ENCODE assay signal across 11 cellular contexts in genomic region chrX:13699183-13699826, GRCh38. TPM values are rescaled to one million over a fixed set of nuclear protein-coding genes. Genes with fewer than 3 reads are reported as not detected.
DNase-seq lines count a peak whose midpoint lies in the region; ATAC-seq and TF ChIP-seq lines count a peak whose summit lies in the region.
"Had no signal": no experiment of that assay in that cellular context is flagged by ENCODE, and none has a peak within 500 bp of the region (broad histone marks: within the 10 kb centered on the region; RNA-seq: fewer than 3 reads in every experiment).

No MANE protein-coding gene starts in this region.

- H2AFZ ChIP-seq in hepatocyte: no peak overlapping the region

- H3K4me1 ChIP-seq in hepatocyte (ENCODE audit: insufficient read depth): peaks cover 11% of the 10 kb centered on the region

- H3K27ac ChIP-seq in hepatocyte: peak overlapping the region; percentile 40
- H3K27ac ChIP-seq: coronary artery had no signal

- H3K4me3 ChIP-seq in hepatocyte: no peak overlapping the region
- H3K4me3 ChIP-seq: coronary artery had no signal

- no peaks in the 10 kb centered on the region for H3K9me2 ChIP-seq in hepatocyte (replicated peaks; ENCODE audit: insufficient read depth)

- H3K36me3 ChIP-seq in hepatocyte (replicated peaks; ENCODE audit: insufficient read depth, low read depth): no peaks in the 10 kb centered on the region

- peaks cover 59% of the 10 kb centered on the region for H4K20me1 ChIP-seq in hepatocyte (ENCODE audit: insufficient read depth, poor library complexity, severe bottlenecking)

- ATAC-seq in GM19467 (IDR thresholded peaks at IDR 0.05; ENCODE audit: unreplicated experiment): peak; percentile 42
- ATAC-seq in HG02798 (IDR thresholded peaks at IDR 0.05; ENCODE audit: poor library complexity, unreplicated experiment): no peak
- ATAC-seq: stimulated activated naive B cell treated with anti-CD40 and anti-IgM and Interleukin-4, amounts not matched to agents 10 μg/mL and 1 μg/mL and 100 μg/mL, for 72 hours had no signal

- H3K27me3 ChIP-seq in hepatocyte: no peaks in the 10 kb centered on the region

- DNase-seq in Daoy (ENCODE audit: low read depth) (peak; percentile 14), NCI-H226 (peak; percentile 54), hepatocyte (ENCODE audit: low spot score) (peak; percentile 50), NK-92 (lab: John Stamatoyannopoulos, UW; ENCODE audit: unreplicated experiment) (no peak), NCI-H1694 treated with DMSO at 0.1 percent for 48 hours (lab: John Stamatoyannopoulos, UW) (no peak), islet precursor cell (no peak)
- DNase-seq: KG1; stimulated activated naive B cell treated with anti-CD40 and anti-IgM and Interleukin-4, amounts not matched to agents 10 μg/mL and 1 μg/mL and 100 μg/mL, for 72 hours had no signal

- 58% methylated on average over 7 of the region's 7 CpGs for WGBS in hepatocyte (ENCODE audit: low lambda C conversion rate, missing lambda C conversion rate)

- no peaks in the 10 kb centered on the region for H3K9me3 ChIP-seq in hepatocyte (ENCODE audit: low read depth)

- peaks cover 96% of the 10 kb centered on the region for H3K79me2 ChIP-seq in hepatocyte

- no peak for TF ChIP-seq CTCF in hepatocyte (IDR thresholded peaks at IDR 0.05; ENCODE audit: poor library complexity)

- H3K4me2 ChIP-seq in hepatocyte: no peak overlapping the region

RNA-seq across cellular contexts. Expression of gene RAB9A, which starts 10.4 kb away (rescaled TPM):
- total RNA-seq in Daoy (2014; rRNA removed; shearing (Covaris generic)): 13.5 and 23.2 TPM in 2 replicates
- 66.1 and 73.0 TPM in 2 replicates for total RNA-seq in hepatocyte
- 51.2 and 53.9 TPM in 2 replicates for polyA plus RNA-seq in hepatocyte

RNA-seq across cellular contexts. Expression of gene TRAPPC2, which starts 35.1 kb away (rescaled TPM):
- 6.7 and 14.6 TPM in 2 replicates for total RNA-seq in Daoy (2014; rRNA removed; shearing (Covaris generic))
- total RNA-seq in hepatocyte: 23.4 and 24.8 TPM in 2 replicates
- polyA plus RNA-seq in hepatocyte: 11.7 and 15.8 TPM in 2 replicates

RNA-seq across cellular contexts. Expression of gene OFD1, which starts 35.2 kb away (rescaled TPM):
- 6.2 and 10.2 TPM in 2 replicates for total RNA-seq in Daoy (2014; rRNA removed; shearing (Covaris generic))
- total RNA-seq in hepatocyte: 23.5 and 27.6 TPM in 2 replicates
- polyA plus RNA-seq in hepatocyte: 23.5 and 30.6 TPM in 2 replicates

RNA-seq across cellular contexts. Expression of gene TCEANC, which starts 46.4 kb away (rescaled TPM):
- total RNA-seq in Daoy (2014; rRNA removed; shearing (Covaris generic)): 0.57 and 2.2 TPM in 2 replicates
- total RNA-seq in hepatocyte: 5.4 and 5.5 TPM in 2 replicates
- 1.8 and 2.0 TPM in 2 replicates for polyA plus RNA-seq in hepatocyte

Comparison
In these comparisons a context has a peak if more than half of its experiments do, and no peak if none do; other contexts are left out.
1. DNase-seq: peak in Daoy (single experiment), NCI-H226 (single experiment) and hepatocyte (single experiment); none in NK-92 (single experiment), NCI-H1694 treated with DMSO at 0.1 percent for 48 hours (single experiment) and islet precursor cell (single experiment).